Comparison of ENCODE assay signal across 1 cellular context in genomic region chr9:93345630-93346239, GRCh38.
TF ChIP-seq lines count a peak whose summit lies in the region.

No MANE protein-coding gene starts in this region.

TF ChIP-seq in GM23338, 12 proteins besides CTCF, POLR2A, EP300 and RAD21 (continued from another document):
- no peak for TF ChIP-seq ZNF462 (CRISPR knock-in tag; IDR thresholded peaks at IDR 0.05)
